Comparison of ENCODE assay signal across 1 cellular context in the genomic region with DNA sequence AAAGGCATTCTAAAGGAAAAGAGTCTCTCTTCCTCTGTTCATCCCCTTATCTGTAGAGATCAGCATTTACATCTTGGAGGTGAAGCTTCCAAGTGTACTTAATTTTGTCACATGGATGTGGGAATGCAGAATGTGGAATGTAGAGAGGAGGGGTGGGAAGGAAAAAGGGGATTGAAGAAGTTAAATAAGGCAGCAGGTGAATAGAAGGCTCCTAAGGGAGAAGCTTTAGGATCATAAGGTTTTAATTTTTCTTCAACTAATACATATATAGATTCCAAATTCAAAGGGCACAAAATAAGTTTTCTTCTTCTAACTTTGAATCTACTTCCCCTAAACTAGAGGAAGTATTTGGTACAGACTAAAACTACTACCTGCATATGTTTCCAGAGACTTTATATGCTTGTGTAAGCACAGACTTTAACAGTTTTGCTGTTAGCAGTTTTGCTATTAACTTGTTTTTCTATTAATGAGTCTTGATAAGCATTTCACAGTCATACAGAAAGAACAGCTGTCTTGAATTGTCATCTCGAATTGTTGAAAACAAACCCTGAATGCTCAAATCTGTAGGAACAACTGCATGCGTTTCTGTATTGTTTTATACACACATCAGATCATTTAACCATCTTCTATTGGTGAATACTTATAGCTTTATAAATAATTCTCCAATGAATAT.
TF ChIP-seq lines count a peak whose summit lies in the region.

No MANE protein-coding gene starts in this region.

TF ChIP-seq in K562, 482 proteins besides CTCF, POLR2A, EP300 and RAD21 (continued from another document):
- TF ChIP-seq ZBTB11 (CRISPR knock-in tag; IDR thresholded peaks at IDR 0.05): no peak
- peak; percentile 97 for TF ChIP-seq PRDM10 (IDR thresholded peaks at IDR 0.05; ENCODE audit: partially characterized antibody)
- no peak for TF ChIP-seq RUNX1 (IDR thresholded peaks at IDR 0.05; ENCODE audit: low read depth)
- no peak for TF ChIP-seq CHAMP1 (IDR thresholded peaks at IDR 0.05)
- peak in 1 of 2 experiments; percentile 55; a peak in 1 of 4 replicates for TF ChIP-seq FOXK2 (conservative IDR thresholded peaks at IDR 0.05 in 1 of 2, IDR thresholded peaks at IDR 0.05 in 1 of 2; ENCODE audit: low read depth in 2 of 2)
- TF ChIP-seq KHSRP (IDR thresholded peaks at IDR 0.05): no peak
- peak; percentile 61 for TF ChIP-seq ATF7 (IDR thresholded peaks at IDR 0.05)
- no peak for TF ChIP-seq MAZ (CRISPR knock-in tag; conservative IDR thresholded peaks at IDR 0.05 in 1 of 2, IDR thresholded peaks at IDR 0.05 in 1 of 2)
